ENCODE assay signal across 13 cellular contexts in genomic region chr9:111102793-111103474, GRCh38.
"Had no signal": no experiment of that assay in that cellular context is flagged by ENCODE, and none has a peak within 500 bp of the region (broad histone marks: within the 10 kb centered on the region; RNA-seq: fewer than 3 reads in every experiment).

No MANE protein-coding gene starts in this region.

- H3K27me3 ChIP-seq: cardiac muscle cell had no signal

- H3K4me3 ChIP-seq: cardiac muscle cell, coronary artery, smooth muscle cell had no signal

- DNase-seq: activated CD4-positive, alpha-beta memory T cell treated with anti-CD3 and anti-CD28 coated beads for 36 hours; activated CD4-positive, alpha-beta T cell treated with anti-CD3 and anti-CD28 coated beads for 1 hour; activated gamma-delta T cell treated with Interleukin-2 at 50 U/mL for 16 hours; activated naive CD8-positive, alpha-beta T cell treated with anti-CD3 and anti-CD28 coated beads, Interleukin-2, amount 10 ng/mL, durations not matched to agents 7 days and 5 days; activated T-cell treated with anti-CD3 and anti-CD28 coated beads, Interleukin-2, amount 50 U/mL, for 48 hours; effector CD4-positive, alpha-beta T cell; substantia nigra; T-cell; T1000 had no signal

- H3K36me3 ChIP-seq: cardiac muscle cell had no signal

- ATAC-seq: stimulated activated memory B cell treated with anti-CD40 and anti-IgM and Interleukin-4, amounts not matched to agents 10 μg/mL and 1 μg/mL and 100 μg/mL, for 72 hours; T-cell had no signal

- H3K27ac ChIP-seq: cardiac muscle cell had no signal
